ENCODE assay signal across 8 cellular contexts in genomic region chr6:20213271-20213798, GRCh38. TPM values are rescaled to one million over a fixed set of nuclear protein-coding genes. Genes with fewer than 3 reads are reported as not detected.
A peak's percentile ranks its signal among the peaks of the same experiment; 100 is the strongest.
DNase-seq lines count a peak whose midpoint lies in the region; ATAC-seq, FAIRE-seq and TF ChIP-seq lines count a peak whose summit lies in the region.

No MANE protein-coding gene starts in this region.

- CTCF ChIA-PET in HepG2 (lab: Yijun Ruan, JAX; ENCODE audit: low intra/inter-chr PET ratio, low total read pairs), result no interaction called here

- peak overlapping the region; percentile 94 for H3K27ac ChIP-seq in right atrium auricular region
- no peak overlapping the region for H3K27ac ChIP-seq in HepG2 (ENCODE audit: extremely low read length, insufficient read depth, low read length)
- H3K27ac ChIP-seq in tibial nerve, result peak overlapping the region; percentile 67 to 95 (median 89)

- no peaks in the 10 kb centered on the region for H3K9me3 ChIP-seq in right atrium auricular region
- H3K9me3 ChIP-seq in HepG2 (ENCODE audit: low read length), result no peaks in the 10 kb centered on the region
- H3K9me3 ChIP-seq in tibial nerve, result no peaks in the 10 kb centered on the region

- TF ChIP-seq POLR2A in HepG2 (IDR thresholded peaks at IDR 0.05; ENCODE audit: insufficient read depth in 1 of 2, low read depth in 2 of 2, low read length in 2 of 2) (no peak), tibial nerve (IDR thresholded peaks at IDR 0.05) (no peak)

- peak overlapping the region; percentile 92 for H3K4me3 Mint-ChIP-seq in activated naive CD4-positive, alpha-beta T cell treated with anti-CD3 and anti-CD28 coated beads, Interleukin-2, amount 50 U/mL, for 24 hours

- BruUV-seq in HepG2 (replicated peaks; lab: Mats Ljungman, UMichigan), result no TSS peak

- no peak overlapping the region for H3K9ac ChIP-seq in HepG2 (ENCODE audit: insufficient read depth, low read depth, low read length)

- H3K9me3 Mint-ChIP-seq in activated naive CD4-positive, alpha-beta T cell treated with anti-CD3 and anti-CD28 coated beads, Interleukin-2, amount 50 U/mL, for 24 hours, result no peaks in the 10 kb centered on the region

- TF ChIP-seq RAD21 in HepG2 (CRISPR knock-in tag; IDR thresholded peaks at IDR 0.05), result no peak

- H3K36me3 Mint-ChIP-seq in activated naive CD4-positive, alpha-beta T cell treated with anti-CD3 and anti-CD28 coated beads, Interleukin-2, amount 50 U/mL, for 24 hours, result no peaks in the 10 kb centered on the region

- DNase-seq in right atrium auricular region (ENCODE audit: low spot score) (no peak), left cardiac atrium (no peak), HepG2 (ENCODE audit: low spot score) (no peak), tibial nerve (ENCODE audit: low spot score in 2 of 2) (no peak)
- DNase-seq in effector CD4-positive, alpha-beta T cell, result no peak

- in situ Hi-C loops in HepG2 (cut with HindIII; ENCODE audit: extremely low pct_ligation_motif_present, low pct_unique_long_range_greater_than_20kb), result no loop called here

- H3K4me1 Mint-ChIP-seq in activated naive CD4-positive, alpha-beta T cell treated with anti-CD3 and anti-CD28 coated beads, Interleukin-2, amount 50 U/mL, for 24 hours, result peaks cover 33% of the 10 kb centered on the region

- H3K27me3 ChIP-seq in right atrium auricular region (no peaks in the 10 kb centered on the region), HepG2 (ENCODE audit: control insufficient read depth in 1 of 2, insufficient read depth in 2 of 2, low read length in 2 of 2) (peaks cover 3 to 31% of the 10 kb centered on the region in 2 experiments; a peak in 4 of 5 replicates), tibial nerve (no peaks in the 10 kb centered on the region)

- peaks cover 0 to 55% of the 10 kb centered on the region in 2 donors for H3K4me1 ChIP-seq in right atrium auricular region
- peaks cover 9% of the 10 kb centered on the region for H3K4me1 ChIP-seq in HepG2 (ENCODE audit: insufficient read depth, low read length)
- H3K4me1 ChIP-seq in tibial nerve, result peaks cover 0 to 57% (median 39%) of the 10 kb centered on the region in 4 donors

- H2AFZ ChIP-seq in HepG2 (ENCODE audit: low read length), result peak overlapping the region; percentile 75

- POLR2A ChIA-PET in HepG2 (lab: Yijun Ruan, JAX), result interaction anchor here (0.7 kb wide), 1 partner anchor 734 kb away, joined by 5 read pairs; no protein-coding TSS in a partner anchor

- H3K36me3 ChIP-seq in right atrium auricular region (no peaks in the 10 kb centered on the region), HepG2 (replicated peaks in 1 of 2; ENCODE audit: control insufficient read depth in 1 of 2, insufficient read depth in 2 of 2, low read length in 2 of 2) (no peaks in the 10 kb centered on the region), tibial nerve (no peaks in the 10 kb centered on the region)

- intact Hi-C loops in left cardiac atrium (cut with DNase I), result loop anchor here in 1 of 2 donors (10.0 kb wide), 1 partner anchor 89 kb away; no protein-coding TSS in a partner anchor
- intact Hi-C loops in HepG2 (cut with micrococcal nuclease; ENCODE audit: unreplicated experiment), result no loop called here

- TF ChIP-seq EP300 in HepG2 (IDR thresholded peaks at IDR 0.05; ENCODE audit: low read depth in 2 of 2, low read length in 2 of 2), result no peak
- TF ChIP-seq EP300 in HepG2 (CRISPR knock-in tag; IDR thresholded peaks at IDR 0.05; ENCODE audit: borderline replicate concordance), result no peak
- TF ChIP-seq EP300 in tibial nerve (IDR thresholded peaks at IDR 0.05), result no peak

- no peaks in the 10 kb centered on the region for H3K27me3 Mint-ChIP-seq in activated naive CD4-positive, alpha-beta T cell treated with anti-CD3 and anti-CD28 coated beads, Interleukin-2, amount 50 U/mL, for 24 hours

- H3K4me2 ChIP-seq in HepG2 (ENCODE audit: low read depth, low read length), result 0 out of 2 replicates have a peak overlapping the region, but pooled peaks have one; percentile 79

- FAIRE-seq in HepG2 (lab: Jason Lieb, UNC), result no peak

- TF ChIP-seq CTCF in right atrium auricular region (IDR thresholded peaks at IDR 0.05) (no peak), HepG2 (CRISPR knock-in tag; IDR thresholded peaks at IDR 0.05) (no peak), tibial nerve (IDR thresholded peaks at IDR 0.05) (no peak)

- no peaks in the 10 kb centered on the region for H3K79me2 ChIP-seq in HepG2 (ENCODE audit: insufficient read depth, low read length)

- H3K4me3 ChIP-seq in right atrium auricular region (peak overlapping the region; percentile 68 to 85), HepG2 (replicated peaks in 1 of 3; ENCODE audit: insufficient read depth in 1 of 3, low read depth in 2 of 3, low read length in 3 of 3) (no peak overlapping the region), tibial nerve (peak overlapping the region; percentile 73 to 95 (median 84))

- 79% methylated on average over 9 of the region's 9 CpGs for WGBS in HepG2 (ENCODE audit: low lambda C conversion rate)
- 27 to 45% methylated on average over 9 of the region's 9 CpGs for WGBS in tibial nerve, 2 donors

- H4K20me1 ChIP-seq in HepG2 (ENCODE audit: insufficient read depth, low read length), result no peaks in the 10 kb centered on the region

- H3K27ac Mint-ChIP-seq in activated naive CD4-positive, alpha-beta T cell treated with anti-CD3 and anti-CD28 coated beads, Interleukin-2, amount 50 U/mL, for 24 hours, result peak overlapping the region; percentile 66

- ATAC-seq in left cardiac atrium (no peak), HepG2 (no peak), GM21381 (IDR thresholded peaks at IDR 0.05; ENCODE audit: unreplicated experiment) (no peak), GM18858 (IDR thresholded peaks at IDR 0.05; ENCODE audit: unreplicated experiment) (no peak)

TF ChIP-seq in HepG2, 621 proteins besides CTCF, POLR2A, EP300 and RAD21:
- TF ChIP-seq KMT2B (CRISPR knock-in tag; IDR thresholded peaks at IDR 0.05) (no peak), ZBTB42 (CRISPR knock-in tag; IDR thresholded peaks at IDR 0.05) (no peak), ZBTB49 (CRISPR knock-in tag; IDR thresholded peaks at IDR 0.05; ENCODE audit: borderline replicate concordance) (no peak)

RNA-seq across cellular contexts. Expression of gene MBOAT1, which starts 1.1 kb away (rescaled TPM):
- total RNA-seq in right atrium auricular region (1 to 10 TPM; 5.0 to 7.0 TPM), left cardiac atrium (1 to 10 TPM; 5.1 to 6.1 TPM), HepG2 (2016; rRNA removed; fragmentation: Illumina TruSeq; extraction: Trizol) (not detected in 2 replicates), tibial nerve (10 to 100 TPM; 12.3 to 25.6 (median 19.2) TPM)
- total RNA-seq in HepG2 (2016; cell fraction: cytosol; rRNA removed; fragmentation: Illumina TruSeq; extraction: Trizol; ENCODE audit: low read depth), result not detected in 2 replicates
- total RNA-seq in HepG2 (2016; cell fraction: insoluble cytoplasmic fraction; rRNA removed; fragmentation: Illumina TruSeq; extraction: Trizol), result 0.06 TPM in 1 of 2 replicates, not detected in the other
- not detected in 2 replicates for total RNA-seq in HepG2 (2016; cell fraction: membrane; rRNA removed; fragmentation: Illumina TruSeq; extraction: Trizol)
- not detected in 2 replicates for total RNA-seq in HepG2 (2016; cell fraction: nucleus; rRNA removed; fragmentation: Illumina TruSeq; extraction: Trizol)
- 0.04 TPM in 1 of 2 replicates, not detected in the other for polyA plus RNA-seq in HepG2 (2011; rRNA removed)
- polyA plus RNA-seq in HepG2 (2011; cell fraction: cytosol; rRNA removed), result not detected in 2 replicates
- polyA plus RNA-seq in HepG2 (2011; cell fraction: nucleus; rRNA removed), result not detected in 2 replicates
- polyA plus RNA-seq in HepG2 (2012), result not detected in 2 replicates
- polyA plus RNA-seq in HepG2 (2016; cell fraction: cytosol; fragmentation: Illumina TruSeq; extraction: Trizol; ENCODE audit: low read depth), result not detected in 2 replicates
- not detected in 2 replicates for polyA plus RNA-seq in HepG2 (2016; cell fraction: insoluble cytoplasmic fraction; fragmentation: Illumina TruSeq; extraction: Trizol; ENCODE audit: low read depth)
- not detected in 2 replicates for polyA plus RNA-seq in HepG2 (2016; cell fraction: membrane; fragmentation: Illumina TruSeq; extraction: Trizol; ENCODE audit: low read depth)
- not detected in 2 replicates for polyA plus RNA-seq in HepG2 (2016; cell fraction: nucleus; fragmentation: Illumina TruSeq; extraction: Trizol; ENCODE audit: insufficient read depth, low read depth)
- 13.9 TPM in 1 of 2 replicates, not detected in the other for polyA minus RNA-seq in HepG2 (2011; rRNA and poly(A)+ RNA removed; ENCODE audit: low replicate concordance)
- polyA minus RNA-seq in HepG2 (2011; cell fraction: cytosol; rRNA and poly(A)+ RNA removed), result not detected in 2 replicates
- polyA minus RNA-seq in HepG2 (2011; cell fraction: nucleus; rRNA and poly(A)+ RNA removed), result not detected in 2 replicates

Comparison
In these comparisons a context has a peak if more than half of its experiments do, and no peak if none do; other contexts are left out.
1. H3K4me3 ChIP-seq: peak in right atrium auricular region (2 of 2) and tibial nerve (4 of 4); none in HepG2 (0 of 3).